Comparison of ENCODE assay signal across 1 cellular context in the genomic region with DNA sequence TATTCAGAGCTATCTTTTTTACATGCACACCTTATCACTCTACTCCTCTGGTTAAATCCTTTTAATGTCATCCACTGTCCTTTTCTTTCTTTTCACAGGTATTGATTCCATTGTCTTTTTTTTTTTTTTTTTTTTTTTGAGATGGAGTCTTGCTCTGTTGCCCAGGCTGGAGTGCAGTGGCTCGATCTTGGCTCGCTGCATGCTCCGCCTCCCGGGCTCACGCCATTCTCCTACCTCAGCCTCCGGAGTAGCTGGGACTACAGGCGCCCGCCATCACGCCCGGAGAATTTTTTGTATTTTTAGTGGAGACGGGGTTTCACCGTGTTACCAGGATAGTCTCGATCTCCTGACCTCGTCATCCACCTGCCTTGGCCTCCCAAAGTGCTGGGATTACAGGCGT.
TF ChIP-seq lines count a peak whose summit lies in the region.

No MANE protein-coding gene starts in this region.

TF ChIP-seq in K562, 482 proteins besides CTCF, POLR2A, EP300 and RAD21:
- TF ChIP-seq ZNF121 (CRISPR knock-in tag; conservative IDR thresholded peaks at IDR 0.05) = peak; percentile 22; the same call in 1 of the 2 replicates
